Comparison of ENCODE assay signal across 17 cellular contexts in the genomic region with DNA sequence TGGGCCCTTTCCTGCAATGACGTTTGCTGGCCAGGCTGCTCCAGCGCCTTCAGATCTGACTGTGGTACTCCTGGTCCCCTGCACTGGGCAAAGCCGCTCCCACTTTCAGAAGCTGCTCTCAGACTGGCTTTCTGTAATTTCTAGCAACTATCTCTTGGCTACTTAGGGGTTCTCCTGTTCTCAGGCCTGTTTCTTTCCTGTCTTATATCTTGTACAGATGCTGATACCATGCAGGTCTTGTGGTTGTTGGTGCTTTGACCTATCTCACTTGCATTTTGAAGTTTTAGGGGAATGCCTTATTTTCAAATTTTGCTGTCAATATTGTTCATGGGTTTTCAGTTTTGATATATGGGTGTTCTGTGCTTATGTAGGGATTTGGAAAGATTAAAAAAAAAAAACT.
"Had no signal": no experiment of that assay in that cellular context is flagged by ENCODE, and none has a peak within 500 bp of the region (broad histone marks: within the 10 kb centered on the region; RNA-seq: fewer than 3 reads in every experiment).

No MANE protein-coding gene starts in this region.

- H3K27ac ChIP-seq: esophagus muscularis mucosa, hepatocyte, left lung, stomach, testis, upper lobe of left lung had no signal

- ATAC-seq: left lung, right cardiac atrium, T-cell had no signal

- DNase-seq: activated CD4-positive, alpha-beta T cell treated with anti-CD3 and anti-CD28 coated beads, Interleukin-2, amount 10 ng/mL, durations not matched to agents 7 days and 5 days; activated CD8-positive, alpha-beta memory T cell treated with anti-CD3 and anti-CD28 coated beads, Interleukin-2, amount 50 U/mL, for 48 hours; activated naive CD4-positive, alpha-beta T cell treated with anti-CD3 and anti-CD28 coated beads for 36 hours; kidney; left lung; nucleus accumbens; right cardiac atrium; stimulated activated CD4-positive, alpha-beta T cell treated with anti-CD3 and anti-CD28 coated beads, Interleukin-4, amount 100 ng/mL, for 4 hours; stimulated activated CD8-positive, alpha-beta memory T cell treated with anti-CD3 and anti-CD28 coated beads, Interleukin-4, amount 100 ng/mL, for 48 hours; stomach; T-cell; T-helper 9 cell; testis; upper lobe of left lung had no signal

- H3K9me3 ChIP-seq: left lung, stomach, testis, upper lobe of left lung had no signal

- H3K36me3 ChIP-seq: esophagus muscularis mucosa, left lung, stomach, upper lobe of left lung had no signal

- H3K4me1 ChIP-seq: esophagus muscularis mucosa, left lung, stomach, testis, upper lobe of left lung had no signal

- H3K4me3 ChIP-seq: esophagus muscularis mucosa, hepatocyte, left lung, smooth muscle cell, stomach, testis, upper lobe of left lung had no signal

- H3K27me3 ChIP-seq: hepatocyte, stomach, testis, upper lobe of left lung had no signal
